8 cellular contexts compared by ENCODE assay signal in the genomic region with DNA sequence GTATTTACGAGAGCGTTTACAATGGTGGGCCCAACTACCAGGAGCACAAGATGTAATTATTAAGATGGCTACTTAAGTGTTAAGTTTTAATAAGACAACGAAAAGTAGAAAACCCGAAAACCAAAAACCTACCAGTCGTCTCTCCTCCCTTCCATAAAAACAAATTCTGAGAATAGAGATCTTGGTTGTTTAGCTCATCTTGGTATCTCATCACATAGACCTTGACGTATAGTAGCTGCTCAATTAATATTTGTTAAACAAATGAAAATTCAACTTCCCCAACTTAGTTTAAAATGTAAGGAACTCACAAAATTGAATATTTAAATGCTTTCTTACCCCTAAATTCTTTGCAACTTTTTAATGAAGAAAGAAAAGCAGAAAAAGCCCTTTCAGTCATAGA. TPM values are rescaled to one million over a fixed set of nuclear protein-coding genes. Genes with fewer than 3 reads are reported as not detected.
A peak's percentile ranks its signal among the peaks of the same experiment; 100 is the strongest.
DNase-seq lines count a peak whose midpoint lies in the region; ATAC-seq and TF ChIP-seq lines count a peak whose summit lies in the region.

No MANE protein-coding gene starts in this region.

- intact Hi-C loops in dendritic cell treated with granulocyte-macrophage colony-stimulating factor and Interleukin-4, amounts not matched to agents 40 ng/mL and 50 ng/mL, for 4 days (cut with micrococcal nuclease), result loop anchor here (5.0 to 10.0 kb wide), 5 partner anchors 178 to 1312 kb away; a partner anchor contains a TSS
- intact Hi-C loops in natural killer cell (cut with micrococcal nuclease), result no loop called here

- DNase-seq in AG04450 (ENCODE audit: low read depth, low spot score) (no peak), natural killer cell (no peak), inferior parietal cortex (ENCODE audit: extremely low spot score) (no peak), HuH-7 (ENCODE audit: low spot score) (no peak)

- 0 out of 2 replicates have a peak, but pooled peaks cover 7% of the 10 kb centered on the region for H3K36me3 ChIP-seq in KMS-11 (ENCODE audit: insufficient read depth)

- peak overlapping the region; percentile 34 for H3K4me2 ChIP-seq in KMS-11

- TF ChIP-seq CTCF in AG04450 (IDR thresholded peaks at IDR 0.05; ENCODE audit: low read depth, low read length) (no peak), KMS-11 (conservative IDR thresholded peaks at IDR 0.05; ENCODE audit: low read depth, low read length) (no peak), natural killer cell (IDR thresholded peaks at IDR 0.05) (no peak)

- H3K9me3 ChIP-seq in AG04450 (ENCODE audit: control insufficient read depth, insufficient read depth, low read length), result no peaks in the 10 kb centered on the region; the same call in 1 of the 2 replicates

- CTCF ChIA-PET in AG04450 (lab: Charles Lee), result interaction anchor here (1.3 to 1.9 kb wide), 2 partner anchors 93 to 351 kb away, joined by 3 to 6 read pairs; a partner anchor contains a TSS

- H3K4me1 Mint-ChIP-seq in dendritic cell treated with granulocyte-macrophage colony-stimulating factor and Interleukin-4, amounts not matched to agents 40 ng/mL and 50 ng/mL, for 4 days (ENCODE audit: low read depth), result peaks cover 6% of the 10 kb centered on the region
- H3K4me1 Mint-ChIP-seq in natural killer cell, result peaks cover 20 to 30% of the 10 kb centered on the region in 2 donors

- H3K27me3 Mint-ChIP-seq in dendritic cell treated with granulocyte-macrophage colony-stimulating factor and Interleukin-4, amounts not matched to agents 40 ng/mL and 50 ng/mL, for 4 days, result peaks cover 7% of the 10 kb centered on the region
- H3K27me3 Mint-ChIP-seq in natural killer cell (ENCODE audit: low read depth in 2 of 2), result peaks cover 15 to 17% of the 10 kb centered on the region in 2 donors

- peak overlapping the region; percentile 98 for H2AFZ ChIP-seq in KMS-11 (ENCODE audit: low read depth)

- POLR2A ChIA-PET in AG04450 (lab: Yijun Ruan, JAX), result interaction anchor here (1.0 to 1.4 kb wide), 2 partner anchors 16 to 47 kb away, joined by 4 to 5 read pairs; no protein-coding TSS in a partner anchor

- H4K20me1 ChIP-seq in KMS-11 (ENCODE audit: insufficient read depth), result no peaks in the 10 kb centered on the region

- no peaks in the 10 kb centered on the region for H3K9me3 Mint-ChIP-seq in dendritic cell treated with granulocyte-macrophage colony-stimulating factor and Interleukin-4, amounts not matched to agents 40 ng/mL and 50 ng/mL, for 4 days
- no peaks in the 10 kb centered on the region for H3K9me3 Mint-ChIP-seq in natural killer cell

- H3K27ac ChIP-seq in AG04450 (ENCODE audit: low read depth, low read length) (no peak overlapping the region), KMS-11 (no peak overlapping the region; the same call in 1 of the 2 replicates)

- peak overlapping the region; percentile 81; the same call in 1 of the 2 replicates for H3K9ac ChIP-seq in KMS-11

- no peaks in the 10 kb centered on the region for H3K27me3 ChIP-seq in AG04450 (ENCODE audit: control insufficient read depth, insufficient read depth, low read length)
- H3K27me3 ChIP-seq in KMS-11 (ENCODE audit: insufficient read depth, low read depth), result no peaks in the 10 kb centered on the region

- peak overlapping the region; percentile 97 for H3K27ac Mint-ChIP-seq in dendritic cell treated with granulocyte-macrophage colony-stimulating factor and Interleukin-4, amounts not matched to agents 40 ng/mL and 50 ng/mL, for 4 days
- peak overlapping the region; percentile 91 to 98 for H3K27ac Mint-ChIP-seq in natural killer cell

- H3K36me3 Mint-ChIP-seq in dendritic cell treated with granulocyte-macrophage colony-stimulating factor and Interleukin-4, amounts not matched to agents 40 ng/mL and 50 ng/mL, for 4 days (ENCODE audit: low read depth), result peaks cover 35% of the 10 kb centered on the region
- H3K36me3 Mint-ChIP-seq in natural killer cell, result peaks cover 29% of the 10 kb centered on the region

- peaks cover 17% of the 10 kb centered on the region for H3K79me2 ChIP-seq in KMS-11 (ENCODE audit: insufficient read depth, low read depth)

- peaks cover 11% of the 10 kb centered on the region for H3K4me1 ChIP-seq in KMS-11 (ENCODE audit: low read depth, poor library complexity, severe bottlenecking)

- no peak for ATAC-seq in natural killer cell
- no peak for ATAC-seq in HG03457 (IDR thresholded peaks at IDR 0.05; ENCODE audit: unreplicated experiment)
- ATAC-seq in HG03442 (IDR thresholded peaks at IDR 0.05; ENCODE audit: unreplicated experiment), result no peak

- H3K4me3 ChIP-seq in AG04450 (ENCODE audit: low read depth, low read length), result peak overlapping the region; percentile 97
- no peak overlapping the region for H3K4me3 ChIP-seq in KMS-11 (IDR thresholded peaks at IDR 0.05; ENCODE audit: insufficient read depth, low read depth, low read length)

- H3K4me3 Mint-ChIP-seq in dendritic cell treated with granulocyte-macrophage colony-stimulating factor and Interleukin-4, amounts not matched to agents 40 ng/mL and 50 ng/mL, for 4 days, result peak overlapping the region; percentile 97
- peak overlapping the region; percentile 99 for H3K4me3 Mint-ChIP-seq in natural killer cell

RNA-seq across cellular contexts. Expression of a gene that starts 0.7 kb away (rescaled TPM):
- 0.62 and 0.68 TPM in 2 replicates for polyA plus RNA-seq in AG04450 (2011; rRNA removed)
- polyA minus RNA-seq in AG04450 (2011; rRNA and poly(A)+ RNA removed), result 0.74 and 1.7 TPM in 2 replicates
- under 1 TPM in 2 of 3 donors, not detected in 1; 0.14 to 0.32 TPM for total RNA-seq in natural killer cell

RNA-seq across cellular contexts. Expression of a gene that starts 0.8 kb away (rescaled TPM):
- polyA plus RNA-seq in AG04450 (2011; rRNA removed), result 51.0 and 61.9 TPM in 2 replicates
- polyA minus RNA-seq in AG04450 (2011; rRNA and poly(A)+ RNA removed), result 20.0 and 27.2 TPM in 2 replicates
- 10 to 100 TPM; 76.8 to 90.7 (median 81.3) TPM for total RNA-seq in natural killer cell

RNA-seq across cellular contexts. Expression of a gene that starts 50.9 kb away (rescaled TPM):
- polyA plus RNA-seq in AG04450 (2011; rRNA removed), result not detected in 2 replicates
- not detected in 2 replicates for polyA minus RNA-seq in AG04450 (2011; rRNA and poly(A)+ RNA removed)
- total RNA-seq in natural killer cell, result not detected
